ENCODE assay signal across 27 cellular contexts in the genomic region with DNA sequence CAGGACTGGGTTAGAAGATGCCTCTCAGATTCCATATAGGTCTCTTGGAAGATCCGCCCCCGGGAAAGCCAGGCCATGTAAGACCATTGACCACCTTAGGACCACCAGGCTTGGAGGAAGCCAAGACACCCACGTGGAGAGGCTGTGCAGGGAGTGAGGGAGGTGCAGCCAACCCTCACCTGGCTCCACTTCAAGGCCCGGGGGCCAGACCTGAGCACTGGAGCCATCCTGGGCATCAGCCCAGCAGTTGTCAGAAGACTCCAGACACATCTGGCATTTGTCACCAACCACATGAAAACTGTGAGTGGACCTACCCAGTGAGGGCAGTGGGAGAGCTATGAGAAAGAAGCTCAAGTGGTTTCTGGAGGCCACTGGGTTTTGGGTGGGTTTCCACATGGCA.
"Had no signal": no experiment of that assay in that cellular context is flagged by ENCODE, and none has a peak within 500 bp of the region (broad histone marks: within the 10 kb centered on the region; RNA-seq: fewer than 3 reads in every experiment).

No MANE protein-coding gene starts in this region.

- H3K9ac ChIP-seq: KMS-11 had no signal

- H3K27ac ChIP-seq: brain microvascular endothelial cell, KMS-11, WERI-Rb-1 had no signal

- H3K36me3 ChIP-seq: brain microvascular endothelial cell, WERI-Rb-1 had no signal

- DNase-seq: activated CD4-positive, alpha-beta memory T cell treated with anti-CD3 and anti-CD28 coated beads, Interleukin-2, amount 10 ng/mL, durations not matched to agents 7 days and 5 days; activated CD4-positive, alpha-beta T cell treated with anti-CD3 and anti-CD28 coated beads for 1 hour; activated CD4-positive, alpha-beta T cell treated with anti-CD3 and anti-CD28 coated beads for 48 hours; activated CD4-positive, CD25-positive, alpha-beta regulatory T cell; activated CD8-positive, alpha-beta memory T cell treated with anti-CD3 and anti-CD28 coated beads for 24 hours; activated CD8-positive, alpha-beta memory T cell treated with anti-CD3 and anti-CD28 coated beads, Interleukin-2, amount 10 ng/mL, durations not matched to agents 7 days and 5 days; activated CD8-positive, alpha-beta memory T cell treated with anti-CD3 and anti-CD28 coated beads, Interleukin-2, amount 50 U/mL, for 48 hours; activated effector memory CD4-positive, alpha-beta T cell treated with Interleukin-2 at 50 U/mL for 16 hours; activated naive CD4-positive, alpha-beta T cell; activated naive CD4-positive, alpha-beta T cell treated with anti-CD3 and anti-CD28 coated beads, Interleukin-2, amount 50 U/mL, for 16 hours; activated naive CD8-positive, alpha-beta T cell treated with anti-CD3 and anti-CD28 coated beads for 36 hours; activated T-cell treated with anti-CD3 and anti-CD28 coated beads, Interleukin-2, amount 50 U/mL, for 48 hours; amniotic stem cell; aorta; brain microvascular endothelial cell; MM.1S; MV-4-11; NCI-H1092; NCI-H1436 treated with DMSO at 0.1 percent for 48 hours; NCI-H1694 treated with DMSO at 0.1 percent for 48 hours; NCI-H2029; NCI-H345; NCI-H524 treated with DMSO at 0.1 percent for 48 hours; SIG-M5; T1000; WERI-Rb-1 had no signal

- H3K4me2 ChIP-seq: KMS-11 had no signal

- ATAC-seq: activated CD8-positive, alpha-beta memory T cell treated with anti-CD3 and anti-CD28 coated beads, Interleukin-2, amount 10 ng/mL, durations not matched to agents 7 days and 5 days had no signal

- H3K27me3 ChIP-seq: brain microvascular endothelial cell had no signal
